Comparison of ENCODE assay signal across 8 cellular contexts in genomic region chr20:45934587-45935415, GRCh38. TPM values are rescaled to one million over a fixed set of nuclear protein-coding genes. Genes with fewer than 3 reads are reported as not detected.
A peak's percentile ranks its signal among the peaks of the same experiment; 100 is the strongest.
DNase-seq lines count a peak whose midpoint lies in the region; ATAC-seq and TF ChIP-seq lines count a peak whose summit lies in the region.

PCIF1 (plus strand) TSS chr20:45934683; CDS start chr20:45939000, 4,317 bp downstream.

- H3K27ac Mint-ChIP-seq in HFFc6: peak within 1 kb of the TSS; percentile 99

- no CpG with 5 or more reads among the region's 102 CpGs for WGBS in neuronal stem cell (ENCODE audit: extremely low coverage in 2 of 2, insufficient read length in 2 of 2, insufficient replicate concordance in 1 of 2), 2 donors

- H2BK15ac ChIP-seq in neuronal stem cell (ENCODE audit: low read length): no peak within 1 kb of the TSS

- peak within 1 kb of the TSS; percentile 96 for H2BK120ac ChIP-seq in neuronal stem cell (ENCODE audit: low read depth, low read length)

- H3K27me3 Mint-ChIP-seq in HFFc6 (ENCODE audit: insufficient read depth): peaks cover 3% of the 10 kb centered on the region; the same call in 1 of the 2 replicates

- H2BK5ac ChIP-seq in neuronal stem cell (ENCODE audit: low read length): peak within 1 kb of the TSS; percentile 98

- no peaks in the 10 kb centered on the region for H3K9me3 Mint-ChIP-seq in HFFc6

- no peaks in the 10 kb centered on the region for H3K27me3 ChIP-seq in foreskin keratinocyte
- no peaks in the 10 kb centered on the region for H3K27me3 ChIP-seq in neuronal stem cell (ENCODE audit: control insufficient read depth in 3 of 3, insufficient read depth in 3 of 3, low read depth in 1 of 3, low read length in 3 of 3)
- no peaks in the 10 kb centered on the region for H3K27me3 ChIP-seq in subcutaneous abdominal adipose tissue (ENCODE audit: control insufficient read depth in 5 of 5, insufficient read depth in 4 of 5, low read length in 5 of 5)

- H4K91ac ChIP-seq in neuronal stem cell (ENCODE audit: low read depth, low read length, poor library complexity): peak within 1 kb of the TSS; percentile 100

- peak; percentile 16; the same call in 1 of the 2 replicates for TF ChIP-seq CTCF in HFFc6 (IDR thresholded peaks at IDR 0.05)
- TF ChIP-seq CTCF in foreskin keratinocyte (conservative IDR thresholded peaks at IDR 0.05): no peak

- H2BK12ac ChIP-seq in neuronal stem cell (ENCODE audit: low read length): no peak within 1 kb of the TSS

- H3K14ac ChIP-seq in neuronal stem cell (ENCODE audit: low read length): peak within 1 kb of the TSS; percentile 97

- no peaks in the 10 kb centered on the region for H3K9me3 ChIP-seq in neuronal stem cell (replicated peaks in 1 of 2; ENCODE audit: control insufficient read depth in 2 of 2, insufficient read depth in 1 of 2, low read depth in 1 of 2, low read length in 2 of 2)
- no peaks in the 10 kb centered on the region for H3K9me3 ChIP-seq in subcutaneous abdominal adipose tissue (ENCODE audit: control insufficient read depth in 5 of 5, low read length in 5 of 5)

- peak within 1 kb of the TSS; percentile 20 for H4K8ac ChIP-seq in neuronal stem cell (ENCODE audit: low read depth, low read length)

- in situ Hi-C loops in SK-MEL-5 (cut with HindIII; ENCODE audit: low pct_unique_long_range_greater_than_20kb, low sequenced_read_pairs): no loop called here

- H3K4me3 Mint-ChIP-seq in HFFc6: peak within 1 kb of the TSS; percentile 99

- H3K36me3 ChIP-seq in neuronal stem cell (replicated peaks in 1 of 2; ENCODE audit: control insufficient read depth in 2 of 2, insufficient read depth in 2 of 2, low read length in 2 of 2) (peaks cover 24 to 44% of the 10 kb centered on the region in 2 donors), subcutaneous abdominal adipose tissue (ENCODE audit: control insufficient read depth in 5 of 5, insufficient read depth in 5 of 5, low read length in 5 of 5) (peaks cover 8 to 30% (median 28%) of the 10 kb centered on the region in 5 donors)

- H3K36me3 Mint-ChIP-seq in HFFc6 (ENCODE audit: low read depth): peaks cover 21% of the 10 kb centered on the region

- H3K27ac ChIP-seq in foreskin keratinocyte (peak within 1 kb of the TSS; percentile 99), neuronal stem cell (replicated peaks; ENCODE audit: low read length) (peak within 1 kb of the TSS; percentile 100), subcutaneous abdominal adipose tissue (ENCODE audit: low read depth, low read length) (peak within 1 kb of the TSS; percentile 98)

- H3K4ac ChIP-seq in neuronal stem cell (ENCODE audit: low read length): peak within 1 kb of the TSS; percentile 97

- H3K4me3 ChIP-seq in neuronal stem cell (ENCODE audit: low read length in 2 of 2) (peak within 1 kb of the TSS; percentile 66 to 99), subcutaneous abdominal adipose tissue (ENCODE audit: low read depth in 1 of 5, low read length in 5 of 5) (peak within 1 kb of the TSS; percentile 86 to 97 (median 95))

- H3K4me1 ChIP-seq in foreskin keratinocyte: peaks cover 3% of the 10 kb centered on the region
- H3K4me1 ChIP-seq in neuronal stem cell (ENCODE audit: control insufficient read depth in 2 of 2, insufficient read depth in 1 of 2, low read depth in 1 of 2, low read length in 2 of 2): peaks cover 8 to 18% of the 10 kb centered on the region in 2 donors
- peaks cover 0 to 20% (median 18%) of the 10 kb centered on the region in 5 donors for H3K4me1 ChIP-seq in subcutaneous abdominal adipose tissue (ENCODE audit: control insufficient read depth in 5 of 5, insufficient read depth in 5 of 5, low read length in 5 of 5)

- H3K4me2 ChIP-seq in neuronal stem cell (ENCODE audit: insufficient read depth, low read length, poor library complexity, severe bottlenecking): peak within 1 kb of the TSS; percentile 89

- peaks cover 8% of the 10 kb centered on the region for H3K79me1 ChIP-seq in neuronal stem cell (ENCODE audit: low read depth, low read length)

- H3K18ac ChIP-seq in neuronal stem cell (ENCODE audit: low read length): peak within 1 kb of the TSS; percentile 100

- H3K23ac ChIP-seq in neuronal stem cell (ENCODE audit: low read depth, low read length, poor library complexity): peak within 1 kb of the TSS; percentile 95

- H2AK5ac ChIP-seq in neuronal stem cell (ENCODE audit: low read depth, low read length): peak within 1 kb of the TSS; percentile 100

- peaks cover 32% of the 10 kb centered on the region for H3K4me1 Mint-ChIP-seq in HFFc6 (ENCODE audit: low read depth)

- peak; percentile 78 for ATAC-seq in foreskin keratinocyte

- H3K9ac ChIP-seq in neuronal stem cell (ENCODE audit: low read depth, low read length, poor library complexity) (peak within 1 kb of the TSS; percentile 99), subcutaneous abdominal adipose tissue (ENCODE audit: low read length in 5 of 5) (peak within 1 kb of the TSS; percentile 39 to 99 (median 98))

- DNase-seq in GM04503 (ENCODE audit: low read depth) (peak; percentile 83), HFFc6 (peak; percentile 96), NAMALWA (ENCODE audit: low spot score) (peak; percentile 99), SK-MEL-5 (ENCODE audit: low read depth, low spot score) (peak; percentile 99), foreskin keratinocyte (peak; percentile 82 to 89), neuronal stem cell (ENCODE audit: low spot score) (peak; percentile 99)
- DNase-seq in activated naive CD4-positive, alpha-beta T cell treated with Interleukin-2 at 50 U/mL for 16 hours: peak; percentile 96

- H2AFZ ChIP-seq in neuronal stem cell (ENCODE audit: low read length): peak within 1 kb of the TSS; percentile 79

RNA-seq across cellular contexts. Expression of gene PCIF1, which starts in this region (rescaled TPM):
- total RNA-seq in HFFc6 (2021; fragmentation: NEBNext Ultra II Directional; extraction: Animal tissue kit (Norgen Biotek cat#: 25700)): 10 to 100 TPM; 14.8 to 23.1 (median 19.5) TPM
- total RNA-seq in SK-MEL-5 (2014; rRNA removed; shearing (Covaris generic)): 9.2 and 10.9 TPM in 2 replicates
- 43.9 and 50.8 TPM in 2 replicates for polyA plus RNA-seq in SK-MEL-5 (2015; cell fraction: cytosol; rRNA removed)
- 36.9 and 40.6 TPM in 2 replicates for polyA plus RNA-seq in SK-MEL-5 (2015; cell fraction: nucleus; rRNA removed)
- 14.6 and 17.2 TPM in 2 replicates for total RNA-seq in foreskin keratinocyte
- 19.3 and 20.7 TPM in 2 replicates for polyA plus RNA-seq in foreskin keratinocyte
- 39.1 TPM for polyA plus RNA-seq in neuronal stem cell (2013, experiment 1 of 2)
- polyA plus RNA-seq in neuronal stem cell (2013, experiment 2 of 2): 39.1 TPM

Comparison
In these comparisons a context has a peak if more than half of its experiments do, and no peak if none do; other contexts are left out.
1. Peak in every context shown above with its lines: DNase-seq, ATAC-seq, H3K4me3 ChIP-seq and H3K27ac ChIP-seq.